ENCODE assay signal across 12 cellular contexts in the genomic region with DNA sequence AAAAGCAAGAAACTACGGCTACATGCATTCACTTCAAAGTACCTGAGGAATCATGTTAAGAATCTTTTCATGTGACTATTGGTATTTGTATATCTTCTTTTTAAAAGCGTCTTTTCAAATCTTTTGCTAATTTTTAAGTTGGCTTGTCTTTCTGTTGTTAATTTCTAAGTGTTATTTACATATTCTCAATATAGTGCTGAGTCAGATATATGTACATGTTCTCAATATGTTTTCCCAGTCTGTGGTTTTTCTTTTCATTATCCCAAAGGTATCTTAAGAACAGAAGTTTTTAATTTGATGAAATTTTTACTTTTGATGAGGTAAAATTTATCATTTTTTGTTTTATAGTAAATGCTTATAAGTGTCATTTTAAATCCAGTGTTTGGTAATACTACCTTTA. TPM values are rescaled to one million over a fixed set of nuclear protein-coding genes. Genes with fewer than 3 reads are reported as not detected.
DNase-seq lines count a peak whose midpoint lies in the region; ATAC-seq, FAIRE-seq and TF ChIP-seq lines count a peak whose summit lies in the region.
"Had no signal": no experiment of that assay in that cellular context is flagged by ENCODE, and none has a peak within 500 bp of the region (broad histone marks: within the 10 kb centered on the region; RNA-seq: fewer than 3 reads in every experiment).

No MANE protein-coding gene starts in this region.

- peaks cover 20% of the 10 kb centered on the region; the same call in 2 of the 3 replicates for H3K4me1 Mint-ChIP-seq in GM23338

- peaks cover 9% of the 10 kb centered on the region for H3K36me3 Mint-ChIP-seq in GM23338 (ENCODE audit: low read depth)

- no peak for TF ChIP-seq POLR2A in uterus (IDR thresholded peaks at IDR 0.05)

- intact Hi-C loops in pancreas (cut with DNase I), result no loop called here
- intact Hi-C loops in uterus (cut with DNase I; ENCODE audit: low total_unique reads), result no loop called here
- intact Hi-C loops in left colon (cut with DNase I, micrococcal nuclease), result no loop called here

- no peaks in the 10 kb centered on the region for H3K9me2 ChIP-seq in GM23338 (ENCODE audit: insufficient read depth)

- H3K36me3 ChIP-seq in GM23338 (ENCODE audit: insufficient read depth) (no peaks in the 10 kb centered on the region), pancreas (no peaks in the 10 kb centered on the region), uterus (no peaks in the 10 kb centered on the region)
- H3K36me3 ChIP-seq: HAP-1 had no signal

- DNase-seq in GM23338 (ENCODE audit: low spot score) (no peak), pancreas (no peak), uterus (no peak), T-helper 2 cell (no peak), left colon (no peak)
- DNase-seq: CD4-positive, CD25-positive, alpha-beta regulatory T cell; DMS53; GM23248 had no signal

- no peaks in the 10 kb centered on the region for H3K79me2 ChIP-seq in GM23338 (replicated peaks; ENCODE audit: insufficient read depth)

- H3K4me3 ChIP-seq in GM23338, result no peak overlapping the region
- no peak overlapping the region for H3K4me3 ChIP-seq in pancreas
- H3K4me3 ChIP-seq in uterus, result no peak overlapping the region
- H3K4me3 ChIP-seq: BLaER1 treated with 17β-estradiol and CSF1 and Interleukin-3, amounts not matched to agents 10 nM and 100 nM; GM23248; HAP-1 had no signal

- peak overlapping the region; percentile 61; the same call in 1 of the 2 replicates for H3K27ac Mint-ChIP-seq in GM23338
- H3K27ac Mint-ChIP-seq: CD4-positive, CD25-positive, alpha-beta regulatory T cell had no signal

- TF ChIP-seq CTCF in GM23338 (conservative IDR thresholded peaks at IDR 0.05; ENCODE audit: low read depth in 2 of 2) (no peak), pancreas (IDR thresholded peaks at IDR 0.05) (no peak), uterus (IDR thresholded peaks at IDR 0.05) (no peak)

- ATAC-seq in GM23338 (no peak), pancreas (no peak), GM18520 (IDR thresholded peaks at IDR 0.05; ENCODE audit: unreplicated experiment) (no peak), left colon (no peak)

- H4K20me1 ChIP-seq in GM23338 (replicated peaks; ENCODE audit: insufficient read depth), result no peaks in the 10 kb centered on the region

- no peaks in the 10 kb centered on the region for H3K27me3 ChIP-seq in GM23338 (ENCODE audit: insufficient read depth)
- H3K27me3 ChIP-seq in pancreas, result no peaks in the 10 kb centered on the region
- no peaks in the 10 kb centered on the region for H3K27me3 ChIP-seq in uterus
- H3K27me3 ChIP-seq: BLaER1 treated with 17β-estradiol and CSF1 and Interleukin-3, amounts not matched to agents 10 nM and 100 nM had no signal

- H3F3A ChIP-seq in GM23338 (replicated peaks; ENCODE audit: low read depth), result no peaks in the 10 kb centered on the region

- peaks cover 6% of the 10 kb centered on the region; the same call in 2 of the 3 replicates for H3K9me3 Mint-ChIP-seq in GM23338

- no peaks in the 10 kb centered on the region for H3K27me3 Mint-ChIP-seq in GM23338 (ENCODE audit: insufficient read depth, low read depth, poor library complexity)
- H3K27me3 Mint-ChIP-seq: CD4-positive, CD25-positive, alpha-beta regulatory T cell had no signal

- H3K9me3 ChIP-seq in pancreas, result peaks cover 0 to 6% (median 0%) of the 10 kb centered on the region in 4 donors
- H3K9me3 ChIP-seq in uterus, result peaks cover 0 to 4% of the 10 kb centered on the region in 2 donors

- WGBS in pancreas, 2 donors, result 95 to 96% methylated on average over 2 of the region's 2 CpGs

- no peak overlapping the region for H3K27ac ChIP-seq in GM23338 (ENCODE audit: low read depth)
- no peak overlapping the region for H3K27ac ChIP-seq in pancreas
- peak overlapping the region; percentile 90 to 97 for H3K27ac ChIP-seq in uterus
- H3K27ac ChIP-seq: BLaER1 treated with 17β-estradiol and CSF1 and Interleukin-3, amounts not matched to agents 10 nM and 100 nM; GM23248 had no signal

- no peak overlapping the region for H3K4me3 Mint-ChIP-seq in GM23338
- H3K4me3 Mint-ChIP-seq: CD4-positive, CD25-positive, alpha-beta regulatory T cell had no signal

- no peak overlapping the region for H2AFZ ChIP-seq in GM23338
- H2AFZ ChIP-seq: GM23248 had no signal

- FAIRE-seq in endometrium (lab: Jason Lieb, UNC), result peak; percentile 66
- FAIRE-seq in pancreas (lab: Jason Lieb, UNC), result peak; percentile 91

- H3K4me1 ChIP-seq in GM23338 (ENCODE audit: insufficient read depth) (peaks cover 10% of the 10 kb centered on the region; the same call in 1 of the 2 replicates), pancreas (peaks cover 0 to 3% (median 0%) of the 10 kb centered on the region in 3 donors), uterus (peaks cover 0 to 25% of the 10 kb centered on the region in 2 donors)

- H3K4me2 ChIP-seq in GM23338, result peak overlapping the region; percentile 33; the same call in 1 of the 2 replicates
- H3K4me2 ChIP-seq: BLaER1 treated with 17β-estradiol and CSF1 and Interleukin-3, amounts not matched to agents 10 nM and 100 nM had no signal

TF ChIP-seq in GM23338, 12 proteins besides CTCF, POLR2A, EP300 and RAD21:
- TF ChIP-seq ZNF114 (CRISPR knock-in tag; IDR thresholded peaks at IDR 0.05) (no peak), STAT1 (IDR thresholded peaks at IDR 0.05; ENCODE audit: unreplicated experiment) (no peak)

RNA-seq across cellular contexts. Expression of a gene that starts 24.0 kb away (rescaled TPM):
- total RNA-seq in GM23338 (2014; rRNA removed; shearing (Covaris generic)), result 28.6 and 29.8 TPM in 2 replicates
- polyA plus RNA-seq in GM23338 (2016; fragmentation: Nextera tagmentation; extraction: Ambion mirVana), result 18.9 and 24.4 TPM in 2 replicates
- 1 to 10 TPM; 5.3 to 7.1 (median 6.6) TPM for total RNA-seq in pancreas
- polyA plus RNA-seq in pancreas, result 1 to 10 TPM; 3.4 to 7.5 TPM
- total RNA-seq in uterus, result 10 to 100 TPM; 13.6 to 34.4 (median 20.7) TPM
- total RNA-seq in left colon, result 10 to 100 TPM in 1 of 2 donors, 1 to 10 TPM in 1; 7.9 to 10.9 TPM

Comparison
In these comparisons a context has a peak if more than half of its experiments do, and no peak if none do; other contexts are left out.
1. H3K27ac ChIP-seq: peak in uterus (2 of 2); none in GM23338 (single experiment) and pancreas (0 of 4).